13 cellular contexts compared by ENCODE assay signal in the genomic region with DNA sequence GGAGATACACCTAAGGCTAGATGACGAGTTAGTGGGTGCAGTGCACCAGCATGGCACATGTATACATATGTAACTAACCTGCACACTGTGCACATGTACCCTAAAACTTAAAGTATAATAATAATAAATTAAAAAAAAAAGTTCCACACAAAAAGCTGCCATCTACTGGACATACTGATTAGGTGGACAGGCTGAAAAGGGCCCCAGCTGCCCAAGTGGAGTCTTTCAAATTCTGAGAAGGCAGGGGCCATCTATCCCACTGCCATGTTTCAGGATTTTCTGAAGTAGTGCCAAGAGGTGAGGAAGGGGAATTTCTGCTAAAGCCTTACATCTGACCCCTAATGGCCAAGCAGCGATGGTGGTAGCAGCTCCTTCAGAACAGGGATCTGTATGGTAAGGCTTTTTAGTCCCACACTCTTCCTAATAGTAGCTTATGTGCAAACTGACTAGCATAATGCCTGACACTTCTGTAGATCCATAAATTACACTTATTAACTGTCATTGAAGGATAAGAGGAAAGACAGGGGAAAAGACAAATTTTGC. TPM values are rescaled to one million over a fixed set of nuclear protein-coding genes. Genes with fewer than 3 reads are reported as not detected.
A peak's percentile ranks its signal among the peaks of the same experiment; 100 is the strongest.
DNase-seq lines count a peak whose midpoint lies in the region; ATAC-seq, FAIRE-seq and TF ChIP-seq lines count a peak whose summit lies in the region.
"Had no signal": no experiment of that assay in that cellular context is flagged by ENCODE, and none has a peak within 500 bp of the region (broad histone marks: within the 10 kb centered on the region; RNA-seq: fewer than 3 reads in every experiment).

No MANE protein-coding gene starts in this region.

- CTCF ChIA-PET in WTC11 (lab: Charles Lee): interaction anchor here (0.8 to 4.5 kb wide), 7 partner anchors 11 to 125 kb away, joined by 3 to 39 read pairs (median 5); no protein-coding TSS in a partner anchor

- no peak for ATAC-seq in left ventricle myocardium superior
- ATAC-seq in WTC11: peak; percentile 78
- no peak for ATAC-seq in foreskin keratinocyte

- H3K36me3 ChIP-seq in cardiac muscle cell (no peaks in the 10 kb centered on the region), tibial artery (peaks cover 0 to 4% (median 0%) of the 10 kb centered on the region in 3 donors), kidney (ENCODE audit: control insufficient read depth in 1 of 2, insufficient read depth in 2 of 2, low read length in 2 of 2) (peaks cover 0 to 5% of the 10 kb centered on the region in 2 donors)
- H3K36me3 ChIP-seq: upper lobe of left lung had no signal

- peaks cover 40% of the 10 kb centered on the region for H3K4me1 Mint-ChIP-seq in WTC11
- H3K4me1 Mint-ChIP-seq: activated B cell treated with CpG ODN at 0.5 μM for 24 hours had no signal

- FAIRE-seq in kidney (lab: Jason Lieb, UNC): no peak

- TF ChIP-seq CTCF in cardiac muscle cell (IDR thresholded peaks at IDR 0.05; ENCODE audit: low read depth, low read length) (peak; percentile 41), WTC11 (IDR thresholded peaks at IDR 0.05) (no peak), foreskin keratinocyte (conservative IDR thresholded peaks at IDR 0.05) (peak; percentile 32), tibial artery (IDR thresholded peaks at IDR 0.05) (no peak), kidney (IDR thresholded peaks at IDR 0.05; ENCODE audit: borderline replicate concordance, extremely low read depth, insufficient read depth) (no peak)

- H3K36me3 Mint-ChIP-seq in WTC11: peaks cover 35% of the 10 kb centered on the region

- H3K27ac ChIP-seq in cardiac muscle cell: no peak overlapping the region
- H3K27ac ChIP-seq in foreskin keratinocyte: no peak overlapping the region
- peak overlapping the region; percentile 93 to 95 for H3K27ac ChIP-seq in tibial artery
- no peak overlapping the region for H3K27ac ChIP-seq in kidney (ENCODE audit: low read depth in 2 of 2, low read length in 2 of 2)
- H3K27ac ChIP-seq: upper lobe of left lung had no signal

- intact Hi-C loops in left ventricle myocardium superior (cut with micrococcal nuclease): no loop called here
- intact Hi-C loops in tibial artery (cut with DNase I; ENCODE audit: low total_unique reads): no loop called here
- intact Hi-C loops in kidney (cut with DNase I): loop anchor here (10.0 kb wide), 1 partner anchor 102 kb away; no protein-coding TSS in a partner anchor

- H3K9ac ChIP-seq in kidney (ENCODE audit: low read length in 2 of 2): no peak overlapping the region

- no peaks in the 10 kb centered on the region for H3K27me3 Mint-ChIP-seq in WTC11 (ENCODE audit: low read depth)

- H3K4me3 ChIP-seq in cardiac muscle cell (no peak overlapping the region), tibial artery (no peak overlapping the region), kidney (ENCODE audit: low read length in 2 of 2) (no peak overlapping the region)
- H3K4me3 ChIP-seq: upper lobe of left lung had no signal

- H3K4me3 Mint-ChIP-seq in WTC11: no peak overlapping the region
- H3K4me3 Mint-ChIP-seq: activated B cell treated with CpG ODN at 0.5 μM for 24 hours had no signal

- H3K9me3 ChIP-seq in cardiac muscle cell (ENCODE audit: low read depth): no peaks in the 10 kb centered on the region
- no peaks in the 10 kb centered on the region for H3K9me3 ChIP-seq in tibial artery
- no peaks in the 10 kb centered on the region for H3K9me3 ChIP-seq in kidney (ENCODE audit: control insufficient read depth in 1 of 2, low read length in 2 of 2)
- H3K9me3 ChIP-seq: upper lobe of left lung had no signal

- H3K4me1 ChIP-seq in cardiac muscle cell (ENCODE audit: low read depth) (peaks cover 5% of the 10 kb centered on the region), foreskin keratinocyte (no peaks in the 10 kb centered on the region), tibial artery (peaks cover 0 to 99% (median 78%) of the 10 kb centered on the region in 4 donors), kidney (ENCODE audit: control insufficient read depth in 1 of 2, insufficient read depth in 1 of 2, low read depth in 1 of 2, low read length in 2 of 2) (peaks cover 8 to 14% of the 10 kb centered on the region in 2 donors)

- DNase-seq in cardiac muscle cell (ENCODE audit: low read depth in 1 of 2, low spot score in 1 of 2) (peak in 1 of 2 donors; percentile 23), left ventricle myocardium superior (no peak), WTC11 (ENCODE audit: low spot score) (no peak), foreskin keratinocyte (no peak), tibial artery (no peak), NCI-H2227 treated with DMSO at 0.1 percent for 48 hours (lab: John Stamatoyannopoulos, UW) (no peak), kidney (no peak)
- DNase-seq in stimulated activated CD4-positive, alpha-beta T cell treated with anti-CD3 and anti-CD28 coated beads, Interleukin-2, amount 100 ng/mL, for 48 hours: no peak
- DNase-seq: ACHN, activated B cell treated with CpG ODN at 0.5 μM for 24 hours, amniotic stem cell, NCI-H2171 treated with DMSO at 0.1 percent for 48 hours, upper lobe of left lung had no signal

- POLR2A ChIA-PET in WTC11 (lab: Charles Lee): interaction anchor here (1.3 kb wide), 1 partner anchor 11 kb away, joined by 3 read pairs; no protein-coding TSS in a partner anchor

- peak overlapping the region; percentile 14; the same call in 1 of the 2 replicates for H3K27ac Mint-ChIP-seq in WTC11
- H3K27ac Mint-ChIP-seq: activated B cell treated with CpG ODN at 0.5 μM for 24 hours had no signal

- H3K27me3 ChIP-seq in cardiac muscle cell (no peaks in the 10 kb centered on the region), foreskin keratinocyte (no peaks in the 10 kb centered on the region), tibial artery (no peaks in the 10 kb centered on the region)
- H3K27me3 ChIP-seq: upper lobe of left lung had no signal

- no peaks in the 10 kb centered on the region for H3K9me3 Mint-ChIP-seq in WTC11
- H3K9me3 Mint-ChIP-seq: activated B cell treated with CpG ODN at 0.5 μM for 24 hours had no signal

TF ChIP-seq in WTC11, 78 proteins besides CTCF, POLR2A, EP300 and RAD21:
- no peak for TF ChIP-seq HMGXB4 (CRISPR knock-in tag; IDR thresholded peaks at IDR 0.05)

RNA-seq across cellular contexts. Expression of gene FSTL1, which starts 7.7 kb away (rescaled TPM):
- total RNA-seq in cardiac muscle cell (241 and 353 TPM in 2 replicates), left ventricle myocardium superior (186 TPM), WTC11 (2021) (271 to 286 TPM (median 272 TPM) in 3 replicates), foreskin keratinocyte (86.4 and 89.3 TPM in 2 replicates), kidney (193 TPM)
- polyA plus RNA-seq in cardiac muscle cell (142 and 253 TPM in 2 replicates), foreskin keratinocyte (29.5 and 32.3 TPM in 2 replicates), kidney (ENCODE audit: insufficient read depth, low read depth, low replicate concordance) (31.1 TPM)
- total RNA-seq: activated B cell treated with CpG ODN at 0.5 μM for 24 hours had no signal

Comparison
In these comparisons a context has a peak if more than half of its experiments do, and no peak if none do; other contexts are left out.
1. H3K27ac ChIP-seq: peak in tibial artery (2 of 2); none in cardiac muscle cell (single experiment), foreskin keratinocyte (single experiment) and kidney (0 of 2).
2. CTCF ChIP-seq: peak in cardiac muscle cell (single experiment) and foreskin keratinocyte (single experiment); none in WTC11 (single experiment), tibial artery (0 of 2) and kidney (single experiment).